Comparison of ENCODE assay signal across 8 cellular contexts in the genomic region with DNA sequence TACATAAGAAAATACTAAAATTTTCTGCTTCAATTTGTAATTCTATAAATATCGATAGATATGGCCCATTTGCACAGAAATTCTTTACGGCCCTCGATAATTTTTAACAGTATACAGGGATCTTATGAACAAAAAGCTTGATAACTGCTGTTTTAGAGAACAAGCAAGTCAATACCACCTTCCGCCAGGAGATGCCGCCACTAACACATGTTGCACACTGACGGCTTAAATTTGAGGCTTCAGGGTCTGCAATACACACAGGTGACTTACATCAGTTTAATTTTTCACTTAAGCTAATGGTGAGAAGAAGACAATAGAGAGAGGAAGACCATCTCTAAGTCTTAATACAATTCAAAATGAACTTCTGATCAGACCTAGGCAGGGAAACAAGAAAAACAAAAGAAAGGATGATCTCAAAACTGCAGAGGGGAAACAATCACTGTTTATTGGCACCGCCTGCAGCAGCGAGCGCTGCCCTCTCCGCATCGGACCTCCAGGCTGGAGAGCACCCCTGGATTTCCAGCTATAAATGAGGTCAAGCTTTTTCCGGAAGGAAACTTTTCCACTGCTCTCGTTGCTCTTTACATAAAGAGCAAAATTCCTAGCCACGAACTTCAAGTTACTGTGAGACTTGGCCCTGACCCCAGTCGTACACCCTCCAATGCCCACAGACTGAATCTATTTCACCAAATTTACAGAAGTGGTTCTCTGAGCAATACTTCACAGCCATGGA. TPM values are rescaled to one million over a fixed set of nuclear protein-coding genes. Genes with fewer than 3 reads are reported as not detected.
A peak's percentile ranks its signal among the peaks of the same experiment; 100 is the strongest.
DNase-seq lines count a peak whose midpoint lies in the region; ATAC-seq and TF ChIP-seq lines count a peak whose summit lies in the region.

No MANE protein-coding gene starts in this region.

- H3K27ac Mint-ChIP-seq in activated B cell treated with CpG ODN at 0.5 μM for 24 hours, result no peak overlapping the region
- no peak overlapping the region for H3K27ac Mint-ChIP-seq in stimulated activated effector memory CD8-positive, alpha-beta T cell treated with anti-CD3 and anti-CD28 coated beads, Interleukin-12 subunit alpha, Interleukin-12 subunit beta, amount 100 ng/mL, for 72 hours

- TF ChIP-seq CTCF in activated B cell treated with CpG ODN at 0.5 μM for 24 hours (IDR thresholded peaks at IDR 0.05), result peak; percentile 84

- H3K4me3 Mint-ChIP-seq in activated B cell treated with CpG ODN at 0.5 μM for 24 hours, result no peak overlapping the region
- H3K4me3 Mint-ChIP-seq in stimulated activated effector memory CD8-positive, alpha-beta T cell treated with anti-CD3 and anti-CD28 coated beads, Interleukin-12 subunit alpha, Interleukin-12 subunit beta, amount 100 ng/mL, for 72 hours, result no peak overlapping the region

- POLR2A ChIA-PET in activated B cell treated with CpG ODN at 0.5 μM for 24 hours (lab: Charles Lee), result no interaction called here

- H3K36me3 Mint-ChIP-seq in activated B cell treated with CpG ODN at 0.5 μM for 24 hours (ENCODE audit: low read depth), result no peaks in the 10 kb centered on the region
- H3K36me3 Mint-ChIP-seq in stimulated activated effector memory CD8-positive, alpha-beta T cell treated with anti-CD3 and anti-CD28 coated beads, Interleukin-12 subunit alpha, Interleukin-12 subunit beta, amount 100 ng/mL, for 72 hours, result no peaks in the 10 kb centered on the region

- H3K27me3 Mint-ChIP-seq in activated B cell treated with CpG ODN at 0.5 μM for 24 hours, result peaks cover 33% of the 10 kb centered on the region

- no peaks in the 10 kb centered on the region for H3K4me1 Mint-ChIP-seq in activated B cell treated with CpG ODN at 0.5 μM for 24 hours
- H3K4me1 Mint-ChIP-seq in stimulated activated effector memory CD8-positive, alpha-beta T cell treated with anti-CD3 and anti-CD28 coated beads, Interleukin-12 subunit alpha, Interleukin-12 subunit beta, amount 100 ng/mL, for 72 hours, result no peaks in the 10 kb centered on the region

- intact Hi-C loops in activated B cell treated with CpG ODN at 0.5 μM for 24 hours (cut with micrococcal nuclease), result loop anchor here (1.0 to 5.0 kb wide), 3 partner anchors 19 to 1475 kb away; no protein-coding TSS in a partner anchor

- ATAC-seq in HG02970 (IDR thresholded peaks at IDR 0.05; ENCODE audit: low FRiP score, unreplicated experiment), result peak; percentile 66
- peak; percentile 37 for ATAC-seq in activated B cell treated with CpG ODN at 0.5 μM for 24 hours (ENCODE audit: low read depth)
- ATAC-seq in stimulated activated effector memory CD8-positive, alpha-beta T cell treated with anti-CD3 and anti-CD28 coated beads, Interleukin-12 subunit alpha, Interleukin-12 subunit beta, amount 100 ng/mL, for 72 hours, result no peak

- CTCF ChIA-PET in activated B cell treated with CpG ODN at 0.5 μM for 24 hours (lab: Charles Lee), result interaction anchor here (0.9 to 3.2 kb wide), 6 partner anchors 9 to 629 kb away, joined by 4 to 48 read pairs (median 4); no protein-coding TSS in a partner anchor

- no peaks in the 10 kb centered on the region for H3K9me3 Mint-ChIP-seq in activated B cell treated with CpG ODN at 0.5 μM for 24 hours
- H3K9me3 Mint-ChIP-seq in stimulated activated effector memory CD8-positive, alpha-beta T cell treated with anti-CD3 and anti-CD28 coated beads, Interleukin-12 subunit alpha, Interleukin-12 subunit beta, amount 100 ng/mL, for 72 hours, result no peaks in the 10 kb centered on the region

- DNase-seq in SIG-M5 treated with dmso at 0.1 percent for 504 hours (lab: John Stamatoyannopoulos, UW; ENCODE audit: unreplicated experiment) (peak; percentile 62), SIG-M5 (lab: John Stamatoyannopoulos, UW) (no peak), NCI-H2196 (lab: John Stamatoyannopoulos, UW; ENCODE audit: unreplicated experiment) (peak; percentile 84), activated B cell treated with CpG ODN at 0.5 μM for 24 hours (peak; percentile 30), dedifferentiated amniotic fluid mesenchymal stem cell (ENCODE audit: extremely low spot score) (peak; percentile 49), lung microvascular endothelial cell (ENCODE audit: low read depth in 2 of 2) (peak; percentile 56 to 74)
- peak; percentile 9 to 73 for DNase-seq in stimulated activated effector memory CD8-positive, alpha-beta T cell treated with anti-CD3 and anti-CD28 coated beads, Interleukin-12 subunit alpha, Interleukin-12 subunit beta, amount 100 ng/mL, for 72 hours (ENCODE audit: low spot score in 2 of 2)

RNA-seq across cellular contexts. Expression of gene OTOR, which starts 53.9 kb away (rescaled TPM):
- total RNA-seq in activated B cell treated with CpG ODN at 0.5 μM for 24 hours (not detected in 2 replicates), lung microvascular endothelial cell (not detected in 2 replicates)
